Comparison of ENCODE assay signal across 8 cellular contexts in genomic region chr9:131407717-131408195, GRCh38. TPM values are rescaled to one million over a fixed set of nuclear protein-coding genes. Genes with fewer than 3 reads are reported as not detected.
DNase-seq lines count a peak whose midpoint lies in the region; ATAC-seq and TF ChIP-seq lines count a peak whose summit lies in the region.

No MANE protein-coding gene starts in this region.

- H3K4me3 Mint-ChIP-seq in Calu3 (ENCODE audit: low read depth, unreplicated experiment): peak overlapping the region; percentile 38

- no peak for TF ChIP-seq CTCF in Calu3 (IDR thresholded peaks at IDR 0.05; ENCODE audit: unreplicated experiment)

- H3K27ac Mint-ChIP-seq in Calu3 (ENCODE audit: unreplicated experiment): no peak overlapping the region

- BruUV-seq in Calu3 (replicated peaks; lab: Mats Ljungman, UMichigan): no TSS peak

- no peaks in the 10 kb centered on the region for H3K27me3 Mint-ChIP-seq in Calu3 (ENCODE audit: unreplicated experiment)

- H3K36me3 Mint-ChIP-seq in Calu3 (ENCODE audit: insufficient read depth, unreplicated experiment): peaks cover 26% of the 10 kb centered on the region

- no peaks in the 10 kb centered on the region for H3K9me3 Mint-ChIP-seq in Calu3 (ENCODE audit: low read depth, unreplicated experiment)

- ATAC-seq in left ventricle myocardium superior (peak; percentile 61), GM18517 (IDR thresholded peaks at IDR 0.05; ENCODE audit: unreplicated experiment) (no peak), HG02970 (IDR thresholded peaks at IDR 0.05; ENCODE audit: low FRiP score, unreplicated experiment) (no peak)

- DNase-seq in Calu3 (no peak), NCI-H524 treated with DMSO at 0.1 percent for 48 hours (lab: John Stamatoyannopoulos, UW) (peak; percentile 60), left ventricle myocardium superior (peak; percentile 52), renal cortical epithelial cell (ENCODE audit: low read depth) (peak; percentile 45), NCI-H146 treated with DMSO at 0.1 percent for 48 hours (lab: John Stamatoyannopoulos, UW; ENCODE audit: unreplicated experiment) (no peak)

- CTCF ChIA-PET in Calu3 (lab: Charles Lee): no interaction called here

- peak overlapping the region; percentile 77 for H3K27ac ChIP-seq in angular gyrus (ENCODE audit: low read depth, low read length)

- intact Hi-C loops in Calu3 (cut with micrococcal nuclease; ENCODE audit: unreplicated experiment): no loop called here
- intact Hi-C loops in left ventricle myocardium superior (cut with micrococcal nuclease): no loop called here

- peaks cover 47% of the 10 kb centered on the region for H3K4me1 Mint-ChIP-seq in Calu3 (ENCODE audit: low read depth, unreplicated experiment)

RNA-seq across cellular contexts. Expression of gene PRRC2B, which starts 13.9 kb away (rescaled TPM):
- total RNA-seq in Calu3 (2022) (137 and 143 TPM in 2 replicates), left ventricle myocardium superior (144 TPM), renal cortical epithelial cell (30.2 and 172 TPM in 2 replicates)

Comparison
In these comparisons a context has a peak if more than half of its experiments do, and no peak if none do; other contexts are left out.
1. DNase-seq: peak in NCI-H524 treated with DMSO at 0.1 percent for 48 hours (single experiment), left ventricle myocardium superior (single experiment) and renal cortical epithelial cell (single experiment); none in Calu3 (single experiment) and NCI-H146 treated with DMSO at 0.1 percent for 48 hours (single experiment).